ENCODE assay signal across 24 cellular contexts in the genomic region with DNA sequence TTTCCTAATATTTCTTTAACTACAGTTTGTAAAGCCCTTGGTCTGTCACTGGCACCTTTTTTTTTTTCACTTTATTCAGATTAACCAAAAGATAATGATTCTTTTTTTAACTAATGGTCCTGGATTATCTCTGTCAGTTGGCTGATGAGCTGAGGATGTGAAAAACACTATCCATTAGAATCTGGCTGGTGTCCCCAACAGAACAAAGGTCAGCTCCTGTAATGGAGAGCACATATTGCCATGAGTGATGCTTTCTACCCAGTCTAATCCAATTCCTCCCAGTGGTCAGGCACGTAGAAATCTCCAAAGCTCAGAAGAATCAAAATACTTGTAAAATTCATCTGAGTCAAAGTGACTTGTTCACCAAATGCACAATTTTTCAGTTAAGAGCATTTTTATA.
"Had no signal": no experiment of that assay in that cellular context is flagged by ENCODE, and none has a peak within 500 bp of the region (broad histone marks: within the 10 kb centered on the region; RNA-seq: fewer than 3 reads in every experiment).

No MANE protein-coding gene starts in this region.

- H3K4me3 ChIP-seq: body of pancreas, colonic mucosa, pancreas, prostate gland, right atrium auricular region, thoracic aorta had no signal

- H3K4me1 ChIP-seq: body of pancreas, colonic mucosa, pancreas, prostate gland, right atrium auricular region had no signal

- H3K27me3 ChIP-seq: body of pancreas, colonic mucosa, pancreas, right atrium auricular region had no signal

- ATAC-seq: activated naive CD4-positive, alpha-beta T cell treated with anti-CD3 and anti-CD28 coated beads, Interleukin-2, amount 50 U/mL, for 72 hours; activated T-cell treated with anti-CD3 and anti-CD28 coated beads, Interleukin-2, amount 50 U/mL, for 72 hours; body of pancreas; effector memory CD8-positive, alpha-beta T cell; left ventricle myocardium superior; naive thymus-derived CD8-positive, alpha-beta T cell; pancreas; stimulated activated naive CD8-positive, alpha-beta T cell treated with anti-CD3 and anti-CD28 coated beads, Interleukin-15, Interleukin-2, amounts not matched to agents 100 U/mL and 50 U/mL, for 24 hours had no signal

- H3K9me3 ChIP-seq: body of pancreas, colonic mucosa, pancreas, prostate gland, right atrium auricular region, thoracic aorta had no signal

- DNase-seq: activated CD4-positive, alpha-beta T cell treated with anti-CD3 and anti-CD28 coated beads for 4 hours; activated CD4-positive, alpha-beta T cell treated with anti-CD3 and anti-CD28 coated beads, Interleukin-2, amount 50 U/mL, for 4 hours; activated naive CD4-positive, alpha-beta T cell; activated T-cell treated with anti-CD3 and anti-CD28 coated beads for 4 hours; activated T-cell treated with anti-CD3 and anti-CD28 coated beads, Interleukin-2, amount 50 U/mL, for 72 hours; aorta; body of pancreas; cerebellar nuclear complex; colonic mucosa; effector memory CD8-positive, alpha-beta T cell; erythroblast; left ventricle myocardium superior; naive thymus-derived CD8-positive, alpha-beta T cell; nucleus accumbens; pancreas; stimulated activated CD4-positive, alpha-beta T cell treated with anti-CD3 and anti-CD28 coated beads, Interleukin-2, amount 100 ng/mL, for 48 hours; stimulated activated naive CD8-positive, alpha-beta T cell treated with anti-CD3 and anti-CD28 coated beads, Interleukin-15, Interleukin-2, amounts not matched to agents 100 U/mL and 50 U/mL, for 24 hours; SW 1271; T-helper 9 cell had no signal

- H3K27ac ChIP-seq: body of pancreas, colonic mucosa, pancreas, prostate gland, right atrium auricular region, thoracic aorta, VCaP had no signal

- H3K36me3 ChIP-seq: colonic mucosa, pancreas, prostate gland, right atrium auricular region, thoracic aorta had no signal
